8 cellular contexts compared by ENCODE assay signal in the genomic region with DNA sequence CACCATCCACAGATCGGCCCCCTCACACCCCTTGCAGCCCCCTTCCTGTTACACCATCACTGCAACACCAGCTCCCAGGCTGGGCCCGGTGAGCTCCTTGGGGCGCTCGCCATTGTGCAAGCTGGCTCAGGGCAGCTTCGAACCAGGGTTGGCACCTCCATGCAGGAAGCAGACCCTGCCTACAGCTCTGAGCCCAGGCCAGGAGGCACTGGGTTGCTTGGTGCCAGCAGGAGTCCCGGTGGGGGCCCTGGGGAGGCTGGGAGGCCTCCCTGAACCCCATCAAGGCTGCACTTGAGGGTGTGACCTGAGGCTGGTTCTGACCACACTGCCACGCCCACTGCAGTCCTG.
"Had no signal": no experiment of that assay in that cellular context is flagged by ENCODE, and none has a peak within 500 bp of the region (broad histone marks: within the 10 kb centered on the region; RNA-seq: fewer than 3 reads in every experiment).

No MANE protein-coding gene starts in this region.

- H3K4me2 ChIP-seq: SK-N-SH had no signal

- H3K4me1 Mint-ChIP-seq: IgD-negative memory B cell, T-cell had no signal

- H3K9me3 Mint-ChIP-seq: IgD-negative memory B cell, T-cell had no signal

- H3K4me3 Mint-ChIP-seq: IgD-negative memory B cell, T-cell had no signal

- DNase-seq: MV-4-11, NCI-H446 treated with DMSO at 0.1 percent for 48 hours, SHP77, SW 1271 had no signal

- H3K9ac ChIP-seq: SK-N-SH had no signal

- H3K9me3 ChIP-seq: SK-N-SH had no signal

- H3K4me3 ChIP-seq: K562 had no signal

- FAIRE-seq: K562 had no signal

- H3K36me3 Mint-ChIP-seq: IgD-negative memory B cell, T-cell had no signal

- H3K27ac Mint-ChIP-seq: IgD-negative memory B cell, T-cell had no signal
